1 cellular context compared by ENCODE assay signal in genomic region chr14:37874429-37875109, GRCh38.
A peak's percentile ranks its signal among the peaks of the same experiment; 100 is the strongest.
TF ChIP-seq lines count a peak whose summit lies in the region.

No MANE protein-coding gene starts in this region.

TF ChIP-seq in HEK293, 187 proteins besides CTCF, POLR2A, EP300 and RAD21 (continued from another document):
- TF ChIP-seq ZNF398 (tag by site-specific recombination; IDR thresholded peaks at IDR 0.05) (no peak), SP2 (tag by site-specific recombination; IDR thresholded peaks at IDR 0.05) (no peak), ZNF560 (tag by site-specific recombination; IDR thresholded peaks at IDR 0.05; ENCODE audit: borderline replicate concordance) (no peak), KLF9 (tag by site-specific recombination; IDR thresholded peaks at IDR 0.05; ENCODE audit: low read depth) (peak; percentile 53; the same call in 1 of the 2 replicates), ZNF155 (tag by site-specific recombination; IDR thresholded peaks at IDR 0.05) (no peak), ZNF549 (tag by site-specific recombination; IDR thresholded peaks at IDR 0.05) (no peak), ZNF548 (tag by site-specific recombination; IDR thresholded peaks at IDR 0.05) (no peak), ZNF843 (tag by site-specific recombination; IDR thresholded peaks at IDR 0.05) (no peak), ZNF488 (tag by site-specific recombination; IDR thresholded peaks at IDR 0.05) (no peak), ZNF664 (tag by site-specific recombination; IDR thresholded peaks at IDR 0.05) (no peak), REPIN1 (tag by site-specific recombination; IDR thresholded peaks at IDR 0.05; ENCODE audit: low read depth) (no peak), KLF16 (tag by site-specific recombination; IDR thresholded peaks at IDR 0.05) (no peak), ZFP69B (tag by site-specific recombination; IDR thresholded peaks at IDR 0.05) (peak; percentile 78), ZNF37A (tag by site-specific recombination; IDR thresholded peaks at IDR 0.05) (no peak), ZNF211 (tag by site-specific recombination; IDR thresholded peaks at IDR 0.05; ENCODE audit: low read depth) (no peak), HOXC10 (CRISPR knock-in tag; IDR thresholded peaks at IDR 0.05) (no peak), ZNF692 (tag by site-specific recombination; IDR thresholded peaks at IDR 0.05) (peak; percentile 87), ZNF654 (tag by site-specific recombination; IDR thresholded peaks at IDR 0.05; ENCODE audit: low read depth) (peak; percentile 86), ZNF302 (tag by site-specific recombination; IDR thresholded peaks at IDR 0.05; ENCODE audit: low read depth) (no peak), ZNF350 (tag by site-specific recombination; IDR thresholded peaks at IDR 0.05) (no peak), KLF7 (tag by site-specific recombination; IDR thresholded peaks at IDR 0.05; ENCODE audit: borderline replicate concordance) (0 out of 2 replicates have a peak, but pooled peaks have one; percentile 29), ZFP37 (tag by site-specific recombination; IDR thresholded peaks at IDR 0.05) (no peak), ZNF704 (tag by site-specific recombination; IDR thresholded peaks at IDR 0.05) (no peak), ZNF510 (tag by site-specific recombination; IDR thresholded peaks at IDR 0.05; ENCODE audit: insufficient replicate concordance) (no peak), ZNF362 (tag by site-specific recombination; IDR thresholded peaks at IDR 0.05) (no peak), ZNF580 (tag by site-specific recombination; IDR thresholded peaks at IDR 0.05) (no peak), ZNF184 (tag by site-specific recombination; IDR thresholded peaks at IDR 0.05) (no peak), ZNF837 (tag by site-specific recombination; IDR thresholded peaks at IDR 0.05) (no peak), ZNF324 (tag by site-specific recombination; IDR thresholded peaks at IDR 0.05) (no peak), TSHZ1 (tag by site-specific recombination; IDR thresholded peaks at IDR 0.05; ENCODE audit: borderline replicate concordance) (no peak), ZNF24 (tag by site-specific recombination; IDR thresholded peaks at IDR 0.05) (no peak), ZNF610 (tag by site-specific recombination; IDR thresholded peaks at IDR 0.05; ENCODE audit: borderline replicate concordance) (no peak), TRIM28 (IDR thresholded peaks at IDR 0.05; ENCODE audit: borderline replicate concordance, low read length) (no peak), ZNF133 (tag by site-specific recombination; IDR thresholded peaks at IDR 0.05) (no peak), ZNF571 (tag by site-specific recombination; IDR thresholded peaks at IDR 0.05) (no peak), ZNF830 (tag by site-specific recombination; IDR thresholded peaks at IDR 0.05; ENCODE audit: low read depth) (no peak), ZNF600 (tag by site-specific recombination; IDR thresholded peaks at IDR 0.05) (0 out of 2 replicates have a peak, but pooled peaks have one; percentile 32), PRDM2 (tag by site-specific recombination; IDR thresholded peaks at IDR 0.05; ENCODE audit: borderline replicate concordance) (no peak), ZBTB10 (tag by site-specific recombination; IDR thresholded peaks at IDR 0.05) (no peak), ZBTB17 (tag by site-specific recombination; IDR thresholded peaks at IDR 0.05) (peak; percentile 47), ELK4 (IDR thresholded peaks at IDR 0.05; ENCODE audit: borderline replicate concordance, low read depth, low read length) (no peak)
TF ChIP-seq in HEK293: peak in this region for 9.
